ENCODE assay signal across 23 cellular contexts in the genomic region with DNA sequence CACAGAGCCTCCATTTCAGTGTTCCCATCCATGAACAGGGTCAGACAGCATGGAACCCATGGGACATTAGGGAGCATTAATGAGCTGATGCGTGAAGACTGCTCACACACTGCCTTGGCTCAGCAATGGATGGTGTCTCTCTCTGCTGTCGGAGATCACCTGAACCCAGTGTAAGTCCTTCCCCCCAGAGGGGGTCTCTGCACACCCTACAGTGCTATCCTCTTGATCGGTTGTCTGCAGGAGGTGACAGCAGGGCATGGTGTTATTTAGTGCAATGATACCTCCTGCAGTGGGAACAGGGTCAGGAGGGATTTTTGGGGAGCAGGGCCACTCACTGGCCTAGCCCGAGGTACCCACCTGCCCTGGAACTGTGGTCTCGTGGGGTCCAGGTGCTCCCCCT. TPM values are rescaled to one million over a fixed set of nuclear protein-coding genes. Genes with fewer than 3 reads are reported as not detected.
A peak's percentile ranks its signal among the peaks of the same experiment; 100 is the strongest.
DNase-seq lines count a peak whose midpoint lies in the region; ATAC-seq, FAIRE-seq and TF ChIP-seq lines count a peak whose summit lies in the region.
"Had no signal": no experiment of that assay in that cellular context is flagged by ENCODE, and none has a peak within 500 bp of the region (broad histone marks: within the 10 kb centered on the region; RNA-seq: fewer than 3 reads in every experiment).

No MANE protein-coding gene starts in this region.

- no peak overlapping the region for H3K4ac ChIP-seq in H1 (replicated peaks; ENCODE audit: insufficient read length, low read depth, low read length)

- no peak for DNase-seq in RWPE2 (ENCODE audit: low spot score)
- no peak for DNase-seq in H1 (ENCODE audit: low read depth in 1 of 2, low spot score in 2 of 2)
- no peak for DNase-seq in stimulated activated effector memory CD8-positive, alpha-beta T cell treated with anti-CD3 and anti-CD28 coated beads, Interleukin-12 subunit alpha, Interleukin-12 subunit beta, amount 100 ng/mL, for 72 hours (ENCODE audit: low spot score in 2 of 2)
- no peak for DNase-seq in upper lobe of right lung
- no peak for DNase-seq in kidney glomerular epithelial cell (lab: John Stamatoyannopoulos, UW)
- DNase-seq in NCI-H1930 (lab: John Stamatoyannopoulos, UW): no peak
- DNase-seq in stimulated activated CD4-positive, alpha-beta T cell treated with anti-CD3 and anti-CD28 coated beads, Interleukin-4, amount 100 ng/mL, for 1 hour: no peak
- DNase-seq: C1 segment of cervical spinal cord; Calu3; CD4-positive, alpha-beta memory T cell; COR-L47; DMS53; DMS79 treated with DMSO at 0.1 percent for 48 hours; GF-D8; HCEC 1CT had no signal

- TF ChIP-seq CTCF in RWPE2 (IDR thresholded peaks at IDR 0.05; ENCODE audit: poor library complexity, severe bottlenecking) (no peak), H1 (IDR thresholded peaks at IDR 0.05; ENCODE audit: control extremely low read depth in 1 of 3, insufficient read depth in 1 of 3, low read depth in 1 of 3, low read length in 3 of 3) (no peak), upper lobe of right lung (IDR thresholded peaks at IDR 0.05) (no peak)

- no peaks in the 10 kb centered on the region for H3K79me1 ChIP-seq in H1 (ENCODE audit: low read depth, low read length)

- no peaks in the 10 kb centered on the region for H3K9me3 Mint-ChIP-seq in stimulated activated effector memory CD8-positive, alpha-beta T cell treated with anti-CD3 and anti-CD28 coated beads, Interleukin-12 subunit alpha, Interleukin-12 subunit beta, amount 100 ng/mL, for 72 hours
- H3K9me3 Mint-ChIP-seq: GM23338 had no signal

- H3K9ac ChIP-seq in H1 (replicated peaks in 1 of 4; ENCODE audit: extremely low read depth in 1 of 4, low read depth in 3 of 4, low read length in 3 of 4): no peak overlapping the region

- H3K27ac ChIP-seq in RWPE2 (ENCODE audit: poor library complexity, severe bottlenecking) (no peak overlapping the region), H1 (ENCODE audit: low read depth, low read length) (no peak overlapping the region), upper lobe of right lung (no peak overlapping the region)

- no peak overlapping the region for H3K27ac Mint-ChIP-seq in stimulated activated effector memory CD8-positive, alpha-beta T cell treated with anti-CD3 and anti-CD28 coated beads, Interleukin-12 subunit alpha, Interleukin-12 subunit beta, amount 100 ng/mL, for 72 hours
- H3K27ac Mint-ChIP-seq: CD4-positive, alpha-beta memory T cell; GM23338 had no signal

- H3K4me3 Mint-ChIP-seq in stimulated activated effector memory CD8-positive, alpha-beta T cell treated with anti-CD3 and anti-CD28 coated beads, Interleukin-12 subunit alpha, Interleukin-12 subunit beta, amount 100 ng/mL, for 72 hours: no peak overlapping the region
- H3K4me3 Mint-ChIP-seq: CD4-positive, alpha-beta memory T cell; GM23338 had no signal

- H3K56ac ChIP-seq in H1 (replicated peaks; ENCODE audit: insufficient read length, low read depth, low read length): no peak overlapping the region

- 0 out of 2 replicates have a peak overlapping the region, but pooled peaks have one; percentile 22 for H2BK5ac ChIP-seq in H1 (ENCODE audit: low read depth, low read length)

- H2BK15ac ChIP-seq in H1 (ENCODE audit: low read length): peak overlapping the region; percentile 4; the same call in 1 of the 2 replicates

- POLR2A ChIA-PET in H1 (lab: Charles Lee; ENCODE audit: partially characterized antibody): interaction anchor here (0.6 to 6.1 kb wide), 6 partner anchors 16 to 205 kb away, joined by 3 to 37 read pairs (median 3); partner anchors contain the start of gene APELA

- H3K23me2 ChIP-seq in H1 (ENCODE audit: low read depth, low read length): no peaks in the 10 kb centered on the region

- H3K36me3 Mint-ChIP-seq in stimulated activated effector memory CD8-positive, alpha-beta T cell treated with anti-CD3 and anti-CD28 coated beads, Interleukin-12 subunit alpha, Interleukin-12 subunit beta, amount 100 ng/mL, for 72 hours: no peaks in the 10 kb centered on the region
- H3K36me3 Mint-ChIP-seq: CD4-positive, alpha-beta memory T cell had no signal

- H3K27me3 ChIP-seq in RWPE2 (ENCODE audit: insufficient read depth, poor library complexity, severe bottlenecking): no peaks in the 10 kb centered on the region
- no peaks in the 10 kb centered on the region for H3K27me3 ChIP-seq in H1 (replicated peaks in 1 of 4; ENCODE audit: control insufficient read depth in 3 of 4, extremely low read depth in 1 of 4, insufficient read depth in 3 of 4, low read length in 3 of 4)
- no peaks in the 10 kb centered on the region for H3K27me3 ChIP-seq in upper lobe of right lung

- 0 out of 2 replicates have a peak overlapping the region, but pooled peaks have one; percentile 14 for H2BK20ac ChIP-seq in H1 (ENCODE audit: low read length)

- no peak overlapping the region for H3K18ac ChIP-seq in H1 (ENCODE audit: extremely low read depth, low read length)

- CTCF ChIA-PET in H1 (lab: Charles Lee; ENCODE audit: partially characterized antibody): interaction anchor here (1.0 to 5.7 kb wide), 7 partner anchors 10 to 211 kb away, joined by 3 to 32 read pairs (median 4); no protein-coding TSS in a partner anchor

- H3K4me1 Mint-ChIP-seq in stimulated activated effector memory CD8-positive, alpha-beta T cell treated with anti-CD3 and anti-CD28 coated beads, Interleukin-12 subunit alpha, Interleukin-12 subunit beta, amount 100 ng/mL, for 72 hours: no peaks in the 10 kb centered on the region
- H3K4me1 Mint-ChIP-seq: CD4-positive, alpha-beta memory T cell had no signal

- H3K36me3 ChIP-seq in RWPE2 (ENCODE audit: low read depth) (no peaks in the 10 kb centered on the region), H1 (ENCODE audit: control insufficient read depth in 2 of 4, insufficient read depth in 4 of 4, low read length in 3 of 4) (peaks cover 0 to 8% (median 2%) of the 10 kb centered on the region in 4 experiments; a peak in 2 of 8 replicates), upper lobe of right lung (no peaks in the 10 kb centered on the region)

- H3K4me3 ChIP-seq in RWPE2 (ENCODE audit: severe bottlenecking) (no peak overlapping the region), H1 (ENCODE audit: extremely low read depth in 1 of 4, insufficient read depth in 2 of 4, low read depth in 3 of 4, low read length in 4 of 4) (no peak overlapping the region), upper lobe of right lung (no peak overlapping the region)
- H3K4me3 ChIP-seq: GM23338 had no signal

- no peak overlapping the region; the same call in 1 of the 2 replicates for H2AK5ac ChIP-seq in H1 (ENCODE audit: low read depth, low read length)

- FAIRE-seq in H1 (lab: Jason Lieb, UNC): no peak
- FAIRE-seq: GM12891, GM18507, H54 had no signal

- ATAC-seq in RWPE2 (ENCODE audit: low read depth) (peak; percentile 14; the same call in 1 of the 3 replicates), upper lobe of right lung (peak; percentile 48)
- ATAC-seq in stimulated activated effector memory CD8-positive, alpha-beta T cell treated with anti-CD3 and anti-CD28 coated beads, Interleukin-12 subunit alpha, Interleukin-12 subunit beta, amount 100 ng/mL, for 72 hours: peak; percentile 46
- ATAC-seq: GM23338 had no signal

- H4K5ac ChIP-seq in H1 (ENCODE audit: insufficient read length, low read depth, low read length): no peak overlapping the region

- H3K14ac ChIP-seq in H1 (ENCODE audit: insufficient read length): no peak overlapping the region

- WGBS in H1 (ENCODE audit: extremely low coverage in 1 of 2, insufficient coverage in 1 of 2, insufficient read length in 1 of 2, insufficient replicate concordance in 2 of 2, low coverage in 1 of 2, low lambda C conversion rate in 2 of 2, missing lambda C conversion rate in 1 of 2), 2 experiments: 97% methylated on average over 5 of the region's 5 CpGs; no CpG with 5 or more reads in 1 of the 2 experiments

- H3K4me2 ChIP-seq in H1 (ENCODE audit: insufficient read depth in 1 of 2, low read depth in 2 of 2, low read length in 2 of 2): no peak overlapping the region
- H3K4me2 ChIP-seq: GM23338 had no signal

- no peak for TF ChIP-seq RAD21 in H1 (IDR thresholded peaks at IDR 0.05 in 1 of 2, conservative IDR thresholded peaks at IDR 0.05 in 1 of 2; ENCODE audit: low read depth in 2 of 2, low read length in 2 of 2)

- no peak overlapping the region for H2BK120ac ChIP-seq in H1 (replicated peaks; ENCODE audit: low read depth, low read length)

- H3K4me1 ChIP-seq in RWPE2 (ENCODE audit: insufficient read depth, poor library complexity, severe bottlenecking): no peaks in the 10 kb centered on the region
- peaks cover 0 to 8% (median 0%) of the 10 kb centered on the region in 4 experiments; a peak in 4 of 7 replicates for H3K4me1 ChIP-seq in H1 (replicated peaks in 1 of 4; ENCODE audit: control insufficient read depth in 3 of 4, insufficient read depth in 4 of 4, low read length in 3 of 4)
- no peaks in the 10 kb centered on the region for H3K4me1 ChIP-seq in upper lobe of right lung

- no peak overlapping the region for H3K23ac ChIP-seq in H1 (ENCODE audit: insufficient read length)

- H4K20me1 ChIP-seq in H1 (replicated peaks in 1 of 2; ENCODE audit: control insufficient read depth in 1 of 2, insufficient read depth in 2 of 2, low read length in 2 of 2): no peaks in the 10 kb centered on the region

- intact Hi-C loops in upper lobe of right lung (cut with DNase I): no loop called here

- H2BK12ac ChIP-seq in H1 (ENCODE audit: low read depth, low read length): no peak overlapping the region

- H4K91ac ChIP-seq in H1 (replicated peaks; ENCODE audit: insufficient read length, low read length): no peak overlapping the region

- no peaks in the 10 kb centered on the region for H3K79me2 ChIP-seq in H1 (ENCODE audit: control insufficient read depth in 1 of 2, insufficient read depth in 2 of 2, low read length in 2 of 2)

- no peak for TF ChIP-seq EP300 in H1 (IDR thresholded peaks at IDR 0.05; ENCODE audit: borderline replicate concordance in 1 of 2, low read depth in 2 of 2, low read length in 2 of 2)

- H3K9me3 ChIP-seq in RWPE2 (ENCODE audit: severe bottlenecking) (no peaks in the 10 kb centered on the region), H1 (ENCODE audit: insufficient read depth in 2 of 2, low read depth in 1 of 2, low read length in 1 of 2) (no peaks in the 10 kb centered on the region), upper lobe of right lung (no peaks in the 10 kb centered on the region)

- no peak overlapping the region for H4K8ac ChIP-seq in H1 (ENCODE audit: extremely low read depth, insufficient read depth, low read length)

- TF ChIP-seq POLR2A in H1 (IDR thresholded peaks at IDR 0.05; ENCODE audit: control extremely low read depth in 1 of 2, low read depth in 2 of 2, low read length in 2 of 2): no peak

- H2AFZ ChIP-seq in H1 (ENCODE audit: low read length): no peak overlapping the region
- H2AFZ ChIP-seq: GM23338 had no signal

RNA-seq across cellular contexts. Expression of gene APELA, which starts 25.6 kb away (rescaled TPM):
- 60.2 and 65.2 TPM in 2 replicates for total RNA-seq in H1 (2021; fragmentation: NEBNext Ultra II Directional; extraction: Animal tissue kit (Norgen Biotek cat#: 25700))
- 41.9 and 81.8 TPM in 2 replicates for polyA plus RNA-seq in H1 (2011; rRNA removed)
- polyA plus RNA-seq in H1 (2011; cell fraction: cytosol; rRNA removed): 86.6 TPM
- polyA plus RNA-seq in H1 (2011; cell fraction: nucleus; rRNA removed): 16.0 TPM
- 52.0 to 101 TPM (median 56.0 TPM) in 4 replicates for polyA plus RNA-seq in H1 (2012, experiment 1 of 2)
- 35.9 TPM for polyA plus RNA-seq in H1 (2012, experiment 2 of 2)
- polyA plus RNA-seq in H1 (2013, experiment 1 of 2): 75.1 TPM
- 74.5 TPM for polyA plus RNA-seq in H1 (2013, experiment 2 of 2)
- 38.3 and 43.7 TPM in 2 replicates for polyA minus RNA-seq in H1 (2011; rRNA and poly(A)+ RNA removed)
- polyA minus RNA-seq in H1 (2011; cell fraction: cytosol; rRNA and poly(A)+ RNA removed): 50.1 TPM
- 55.4 TPM for polyA minus RNA-seq in H1 (2011; cell fraction: nucleus; rRNA and poly(A)+ RNA removed)
- not detected for total RNA-seq in upper lobe of right lung
- total RNA-seq: A172; Calu3; CD4-positive, alpha-beta memory T cell; Daoy; G401 had no signal
- polyA plus RNA-seq: BJ; CD4-positive, alpha-beta memory T cell had no signal

Comparison
In these comparisons a context has a peak if more than half of its experiments do, and no peak if none do; other contexts are left out.
1. RNA of gene APELA, which starts 25.6 kb away (total RNA-seq): 60.2 to 65.2 TPM in H1; not detected in upper lobe of right lung (single experiment); every median in the first group is over 10 times any median in the second.
2. Peak in every context shown above with its lines, with median percentiles within 50 percentile points of each other: ATAC-seq.